In the genomic region with DNA sequence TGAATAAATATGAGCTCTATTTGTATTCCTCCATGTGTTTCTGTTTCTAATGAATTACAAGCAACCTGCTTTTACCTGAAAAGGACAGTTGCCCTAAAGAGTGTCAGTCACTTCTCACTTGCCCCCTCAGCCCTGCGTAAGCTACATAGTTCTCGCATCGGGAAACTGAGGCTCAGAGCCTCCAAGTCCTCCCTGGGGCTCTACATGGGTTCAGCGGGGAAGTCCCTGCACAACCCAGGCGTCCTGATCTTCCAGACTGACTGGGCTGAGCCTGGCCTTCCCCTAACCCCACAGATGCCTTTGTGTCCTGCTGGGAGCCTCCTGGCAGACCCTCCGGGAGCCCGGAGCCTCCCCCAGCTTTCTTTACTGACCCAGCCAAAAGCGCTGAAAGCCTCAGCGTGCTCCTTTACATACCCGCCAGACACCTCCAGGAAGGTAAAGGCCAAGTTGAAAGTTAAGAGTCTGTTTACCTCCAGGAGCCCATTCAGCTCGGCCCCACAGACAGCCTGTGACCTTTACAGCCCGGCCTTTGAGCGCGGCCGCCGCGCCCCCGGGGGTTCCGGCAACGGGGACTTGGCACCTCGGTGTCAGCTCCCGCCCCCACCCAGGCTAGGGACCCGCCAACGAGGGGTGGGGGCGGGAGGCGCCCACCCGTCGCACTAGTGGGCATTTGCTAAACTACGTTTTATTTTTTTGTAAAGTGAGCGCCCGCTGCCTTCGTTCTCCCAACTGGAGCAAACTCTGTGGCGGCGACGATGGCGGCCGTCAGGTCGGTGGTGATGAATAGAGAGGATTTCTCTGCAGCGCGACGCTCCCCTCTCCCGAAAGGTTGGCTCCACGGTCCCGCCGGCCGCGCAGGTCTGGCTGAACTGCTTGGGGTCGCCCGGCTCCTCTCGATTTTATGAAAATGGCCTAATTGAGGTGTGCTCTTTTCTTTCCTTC, we compare ENCODE assay signal across 18 cellular contexts. TPM values are rescaled to one million over a fixed set of nuclear protein-coding genes. Genes with fewer than 3 reads are reported as not detected.
DNase-seq lines count a peak whose midpoint lies in the region; ATAC-seq and TF ChIP-seq lines count a peak whose summit lies in the region.
"Had no signal": no experiment of that assay in that cellular context is flagged by ENCODE, and none has a peak within 500 bp of the region (broad histone marks: within the 10 kb centered on the region; RNA-seq: fewer than 3 reads in every experiment).

No MANE protein-coding gene starts in this region.

- intact Hi-C loops in CD8-positive, alpha-beta T cell (cut with DNase I, micrococcal nuclease): no loop called here
- intact Hi-C loops in heart left ventricle (cut with DNase I): loop anchor here in 1 of 10 donors (10.0 kb wide), 1 partner anchor 262 kb away; the partner anchor contains the start of gene IGF2BP1

- no peak for TF ChIP-seq POLR2A in heart left ventricle (IDR thresholded peaks at IDR 0.05)

- no peak overlapping the region for H3K27ac Mint-ChIP-seq in CD8-positive, alpha-beta T cell
- H3K27ac Mint-ChIP-seq in activated naive CD8-positive, alpha-beta T cell treated with anti-CD3 and anti-CD28 coated beads, Interleukin-2, amount 50 U/mL, for 24 hours: peak overlapping the region; percentile 17
- no peak overlapping the region for H3K27ac Mint-ChIP-seq in naive B cell
- H3K27ac Mint-ChIP-seq: T-helper 2 cell treated with Interferon-gamma antibody and Interleukin-4, amounts not matched to agents 5 μg/mL and 100 μg/mL, for 36 hours had no signal

- H3K4me1 Mint-ChIP-seq in CD8-positive, alpha-beta T cell (ENCODE audit: low read depth): peaks cover 24% of the 10 kb centered on the region
- peaks cover 17% of the 10 kb centered on the region for H3K4me1 Mint-ChIP-seq in activated naive CD8-positive, alpha-beta T cell treated with anti-CD3 and anti-CD28 coated beads, Interleukin-2, amount 50 U/mL, for 24 hours
- H3K4me1 Mint-ChIP-seq in naive B cell: peaks cover 15 to 38% (median 29%) of the 10 kb centered on the region in 3 donors

- peaks cover 84% of the 10 kb centered on the region for H3K27me3 Mint-ChIP-seq in CD8-positive, alpha-beta T cell (ENCODE audit: low read depth)
- peaks cover 95% of the 10 kb centered on the region for H3K27me3 Mint-ChIP-seq in activated naive CD8-positive, alpha-beta T cell treated with anti-CD3 and anti-CD28 coated beads, Interleukin-2, amount 50 U/mL, for 24 hours
- H3K27me3 Mint-ChIP-seq in naive B cell: peaks cover 81 to 95% (median 94%) of the 10 kb centered on the region in 3 donors

- no peaks in the 10 kb centered on the region for H3K9me3 Mint-ChIP-seq in CD8-positive, alpha-beta T cell
- H3K9me3 Mint-ChIP-seq in activated naive CD8-positive, alpha-beta T cell treated with anti-CD3 and anti-CD28 coated beads, Interleukin-2, amount 50 U/mL, for 24 hours: no peaks in the 10 kb centered on the region
- H3K9me3 Mint-ChIP-seq in naive B cell: peaks cover 0 to 5% (median 3%) of the 10 kb centered on the region in 7 donors
- H3K9me3 Mint-ChIP-seq: T-helper 2 cell treated with Interferon-gamma antibody and Interleukin-4, amounts not matched to agents 5 μg/mL and 100 μg/mL, for 36 hours had no signal

- no peaks in the 10 kb centered on the region for H3K36me3 Mint-ChIP-seq in CD8-positive, alpha-beta T cell
- no peaks in the 10 kb centered on the region for H3K36me3 Mint-ChIP-seq in activated naive CD8-positive, alpha-beta T cell treated with anti-CD3 and anti-CD28 coated beads, Interleukin-2, amount 50 U/mL, for 24 hours (ENCODE audit: low read depth)
- H3K36me3 Mint-ChIP-seq in naive B cell: peaks cover 5 to 13% of the 10 kb centered on the region in 2 donors

- no peak for ATAC-seq in CD8-positive, alpha-beta T cell
- ATAC-seq in activated naive CD8-positive, alpha-beta T cell treated with anti-CD3 and anti-CD28 coated beads, Interleukin-2, amount 50 U/mL, for 24 hours: no peak
- ATAC-seq in naive B cell (ENCODE audit: low read depth in 2 of 2): no peak
- ATAC-seq in heart left ventricle: no peak
- no peak for ATAC-seq in HG03432 (IDR thresholded peaks at IDR 0.05; ENCODE audit: unreplicated experiment)
- ATAC-seq: gastroesophageal sphincter had no signal

- no peaks in the 10 kb centered on the region for H3K36me3 ChIP-seq in CD8-positive, alpha-beta T cell (ENCODE audit: insufficient read depth, low read length)
- H3K36me3 ChIP-seq in H7 (replicated peaks; ENCODE audit: control insufficient read depth, insufficient read depth, low read length) (no peaks in the 10 kb centered on the region), heart left ventricle (no peaks in the 10 kb centered on the region)
- H3K36me3 ChIP-seq: BLaER1 treated with 17β-estradiol and CSF1 and Interleukin-3, amounts not matched to agents 10 nM and 100 nM; gastroesophageal sphincter had no signal

- TF ChIP-seq CTCF in CD8-positive, alpha-beta T cell (IDR thresholded peaks at IDR 0.05): no peak
- TF ChIP-seq CTCF in heart left ventricle (IDR thresholded peaks at IDR 0.05): no peak

- WGBS in heart left ventricle, 4 donors: 2 to 3% (median 3%) methylated on average over 40 to 50 of the region's 50 CpGs

- H3K27me3 ChIP-seq in CD8-positive, alpha-beta T cell (ENCODE audit: insufficient read depth, low read length): peaks cover 69% of the 10 kb centered on the region
- peaks cover 100% of the 10 kb centered on the region for H3K27me3 ChIP-seq in H7 (ENCODE audit: control insufficient read depth, insufficient read depth, low read length)
- H3K27me3 ChIP-seq in heart left ventricle: peaks cover 54 to 100% (median 98%) of the 10 kb centered on the region in 9 donors

- POLR2A ChIA-PET in CD8-positive, alpha-beta T cell (lab: Charles Lee): interaction anchor here (0.8 kb wide), 1 partner anchor 10 kb away, joined by 3 read pairs; the partner anchor contains the start of gene PRAC2

- peak overlapping the region; percentile 17 for H3K4me3 Mint-ChIP-seq in CD8-positive, alpha-beta T cell
- peak overlapping the region; percentile 29 for H3K4me3 Mint-ChIP-seq in activated naive CD8-positive, alpha-beta T cell treated with anti-CD3 and anti-CD28 coated beads, Interleukin-2, amount 50 U/mL, for 24 hours
- H3K4me3 Mint-ChIP-seq in naive B cell: peak overlapping the region in 7 of 8 donors; percentile 10 to 86 (median 62)
- H3K4me3 Mint-ChIP-seq: T-helper 2 cell treated with Interferon-gamma antibody and Interleukin-4, amounts not matched to agents 5 μg/mL and 100 μg/mL, for 36 hours had no signal

- no peak overlapping the region for H3K27ac ChIP-seq in CD8-positive, alpha-beta T cell (ENCODE audit: low read depth, low read length)
- H3K27ac ChIP-seq in heart left ventricle: no peak overlapping the region
- H3K27ac ChIP-seq: BLaER1 treated with 17β-estradiol and CSF1 and Interleukin-3, amounts not matched to agents 10 nM and 100 nM; gastroesophageal sphincter had no signal

- H3K4me1 ChIP-seq in CD8-positive, alpha-beta T cell (ENCODE audit: insufficient read depth, low read length): peaks cover 30% of the 10 kb centered on the region
- peaks cover 0 to 23% (median 7%) of the 10 kb centered on the region in 12 donors for H3K4me1 ChIP-seq in heart left ventricle

- no peaks in the 10 kb centered on the region for H3K9me3 ChIP-seq in CD8-positive, alpha-beta T cell (ENCODE audit: low read length)
- no peaks in the 10 kb centered on the region for H3K9me3 ChIP-seq in heart left ventricle
- H3K9me3 ChIP-seq: gastroesophageal sphincter had no signal

- CTCF ChIA-PET in CD8-positive, alpha-beta T cell (lab: Charles Lee): interaction anchor here (1.0 to 2.5 kb wide), 2 partner anchors 9 kb away, joined by 5 to 11 read pairs; no protein-coding TSS in a partner anchor

- no peak overlapping the region for H3K4me3 ChIP-seq in CD8-positive, alpha-beta T cell (ENCODE audit: low read depth, low read length)
- H3K4me3 ChIP-seq in H7 (ENCODE audit: insufficient read depth, low read depth, low read length) (peak overlapping the region; percentile 24; the same call in 1 of the 2 replicates), heart left ventricle (no peak overlapping the region)
- H3K4me3 ChIP-seq: BLaER1 treated with 17β-estradiol and CSF1 and Interleukin-3, amounts not matched to agents 10 nM and 100 nM; gastroesophageal sphincter had no signal

- DNase-seq in CD8-positive, alpha-beta T cell: no peak
- DNase-seq in H7 (peak; percentile 79), naive B cell (no peak), heart left ventricle (no peak), NOMO-1 treated with dmso at 0.1 percent for 144 hours (lab: John Stamatoyannopoulos, UW; ENCODE audit: unreplicated experiment) (no peak), C1 segment of cervical spinal cord (lab: John Stamatoyannopoulos, UW) (no peak)
- DNase-seq in activated naive CD8-positive, alpha-beta T cell treated with anti-CD3 and anti-CD28 coated beads, Interleukin-2, amount 50 U/mL, for 24 hours: no peak
- DNase-seq: GDM1; NCI-H1105 treated with DMSO at 0.1 percent for 48 hours; retina; stimulated activated CD4-positive, alpha-beta T cell treated with anti-CD3 and anti-CD28 coated beads, Interleukin-4, amount 100 ng/mL, for 1 hour had no signal

RNA-seq across cellular contexts. Expression of gene HOXB13, which starts 4.4 kb away (rescaled TPM):
- not detected for total RNA-seq in CD8-positive, alpha-beta T cell
- 7.9 and 11.1 TPM in 2 replicates for total RNA-seq in H7 (2014; rRNA removed; shearing (Covaris generic))
- polyA plus RNA-seq in naive B cell (ENCODE audit: low read depth in 6 of 6): not detected
- not detected for total RNA-seq in heart left ventricle
- polyA plus RNA-seq in heart left ventricle: not detected
- total RNA-seq: bronchial epithelial cell, gastroesophageal sphincter, kidney epithelial cell had no signal

RNA-seq across cellular contexts. Expression of gene PRAC2, which starts 10.0 kb away (rescaled TPM):
- total RNA-seq in CD8-positive, alpha-beta T cell: not detected
- total RNA-seq in H7 (2014; rRNA removed; shearing (Covaris generic)): 40.8 and 40.9 TPM in 2 replicates
- polyA plus RNA-seq in naive B cell (ENCODE audit: low read depth in 6 of 6) (not detected), heart left ventricle (not detected)
- total RNA-seq in heart left ventricle: not detected
- total RNA-seq: bronchial epithelial cell, gastroesophageal sphincter, kidney epithelial cell, NCI-H460 had no signal

RNA-seq across cellular contexts. Expression of gene PRAC1, which starts 10.6 kb away (rescaled TPM):
- not detected for total RNA-seq in CD8-positive, alpha-beta T cell
- total RNA-seq in H7 (2014; rRNA removed; shearing (Covaris generic)): 156 and 173 TPM in 2 replicates
- polyA plus RNA-seq in naive B cell (ENCODE audit: low read depth in 6 of 6): not detected
- total RNA-seq in heart left ventricle: not detected
- not detected for polyA plus RNA-seq in heart left ventricle
- total RNA-seq: bronchial epithelial cell, gastroesophageal sphincter, kidney epithelial cell, NCI-H460 had no signal

Comparison
In these comparisons a context has a peak if more than half of its experiments do, and no peak if none do; other contexts are left out.
1. RNA of gene PRAC2, which starts 10.0 kb away (total RNA-seq): 40.8 to 40.9 TPM in H7; not detected in CD8-positive, alpha-beta T cell and not detected in heart left ventricle; every median in the first group is over 10 times any median in the second.
2. RNA of gene PRAC1, which starts 10.6 kb away (total RNA-seq): 156 to 173 TPM in H7; not detected in CD8-positive, alpha-beta T cell and not detected in heart left ventricle; every median in the first group is over 100 times any median in the second.
3. Peak in every context shown above with its lines, with median percentiles within 50 percentile points of each other: H3K4me3 Mint-ChIP-seq.